ENCODE assay signal across 8 cellular contexts in the genomic region with DNA sequence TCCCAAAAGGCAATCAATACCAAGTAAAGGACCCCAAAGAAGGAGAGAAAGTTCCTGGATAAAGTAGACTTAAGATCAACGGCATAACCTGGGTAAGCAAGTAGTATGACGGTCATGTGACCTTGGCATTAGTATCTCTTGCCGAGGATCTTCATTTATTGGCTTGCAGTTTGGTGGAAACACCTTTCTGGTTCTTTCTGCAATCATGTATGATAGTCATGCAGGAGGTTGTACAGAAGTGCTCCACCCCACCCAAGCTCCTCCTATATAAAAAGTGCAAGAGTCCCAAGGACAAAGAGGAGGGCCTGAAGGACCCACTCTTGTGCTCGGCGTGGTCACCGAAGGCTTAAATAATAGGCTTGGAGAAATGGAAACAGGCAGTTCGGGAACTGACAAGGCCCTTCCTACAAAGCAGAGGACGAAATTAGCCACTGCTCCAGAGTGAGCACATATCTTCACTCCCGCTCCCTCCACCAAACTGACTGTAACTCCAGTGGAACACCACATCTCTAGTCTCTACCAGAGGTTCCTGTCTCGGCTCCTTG. TPM values are rescaled to one million over a fixed set of nuclear protein-coding genes. Genes with fewer than 3 reads are reported as not detected.
DNase-seq lines count a peak whose midpoint lies in the region; ATAC-seq and TF ChIP-seq lines count a peak whose summit lies in the region.

No MANE protein-coding gene starts in this region.

- H3K36me3 ChIP-seq in heart left ventricle, result peaks cover 0 to 38% (median 12%) of the 10 kb centered on the region in 9 donors

- intact Hi-C loops in activated naive CD4-positive, alpha-beta T cell treated with anti-CD3 and anti-CD28 coated beads for 36 hours (cut with micrococcal nuclease), result no loop called here
- intact Hi-C loops in heart left ventricle (cut with DNase I), result loop anchor here in 1 of 10 donors (5.0 kb wide), 1 partner anchor 177 kb away; no protein-coding TSS in a partner anchor

- H3K27me3 Mint-ChIP-seq in activated naive CD4-positive, alpha-beta T cell treated with anti-CD3 and anti-CD28 coated beads for 36 hours (ENCODE audit: low read depth), result no peaks in the 10 kb centered on the region

- H3K9me3 ChIP-seq in heart left ventricle, result no peaks in the 10 kb centered on the region

- DNase-seq in LNCaP clone FGC (ENCODE audit: low read depth) (peak; percentile 69), heart left ventricle (no peak), renal cortical epithelial cell (ENCODE audit: low read depth) (peak; percentile 23), NCI-H2107 treated with DMSO at 0.1 percent for 48 hours (lab: John Stamatoyannopoulos, UW; ENCODE audit: unreplicated experiment) (no peak), NCI-H345 treated with DMSO at 0.1 percent for 48 hours (lab: John Stamatoyannopoulos, UW; ENCODE audit: unreplicated experiment) (no peak)
- peak; percentile 37 for DNase-seq in activated naive CD4-positive, alpha-beta T cell treated with anti-CD3 and anti-CD28 coated beads for 36 hours

- H3K27ac Mint-ChIP-seq in activated naive CD4-positive, alpha-beta T cell treated with anti-CD3 and anti-CD28 coated beads for 36 hours, result peak overlapping the region; percentile 84

- peaks cover 24 to 69% (median 53%) of the 10 kb centered on the region in 12 donors for H3K4me1 ChIP-seq in heart left ventricle

- H3K36me3 Mint-ChIP-seq in activated naive CD4-positive, alpha-beta T cell treated with anti-CD3 and anti-CD28 coated beads for 36 hours (ENCODE audit: low read depth), result peaks cover 18% of the 10 kb centered on the region

- TF ChIP-seq CTCF in LNCaP clone FGC (IDR thresholded peaks at IDR 0.05; ENCODE audit: control insufficient read depth, extremely low read depth, insufficient read depth) (no peak), heart left ventricle (IDR thresholded peaks at IDR 0.05) (no peak)

- H3K4me3 Mint-ChIP-seq in activated naive CD4-positive, alpha-beta T cell treated with anti-CD3 and anti-CD28 coated beads for 36 hours, result peak overlapping the region; percentile 91

- TF ChIP-seq POLR2A in heart left ventricle (IDR thresholded peaks at IDR 0.05), result no peak

- peak overlapping the region; percentile 89 to 100 (median 96) for H3K27ac ChIP-seq in heart left ventricle

- H3K9me3 Mint-ChIP-seq in activated naive CD4-positive, alpha-beta T cell treated with anti-CD3 and anti-CD28 coated beads for 36 hours, result no peaks in the 10 kb centered on the region

- H3K4me1 Mint-ChIP-seq in activated naive CD4-positive, alpha-beta T cell treated with anti-CD3 and anti-CD28 coated beads for 36 hours (ENCODE audit: low read depth), result peaks cover 43% of the 10 kb centered on the region

- CTCF ChIA-PET in activated naive CD4-positive, alpha-beta T cell treated with anti-CD3 and anti-CD28 coated beads for 36 hours (lab: Charles Lee), result interaction anchor here (0.5 to 1.0 kb wide), 2 partner anchors 92 to 175 kb away, joined by 3 read pairs; no protein-coding TSS in a partner anchor

- ATAC-seq in GM18511 (IDR thresholded peaks at IDR 0.05; ENCODE audit: unreplicated experiment) (peak; percentile 3), heart left ventricle (peak in 3 of 4 donors; percentile 2 to 11 (median 8)), HG02870 (IDR thresholded peaks at IDR 0.05; ENCODE audit: unreplicated experiment) (no peak)

- H3K4me3 ChIP-seq in LNCaP clone FGC (ENCODE audit: low read depth, low read length) (peak overlapping the region; percentile 98), heart left ventricle (peak overlapping the region; percentile 62 to 98 (median 84))

- H3K27me3 ChIP-seq in heart left ventricle, result no peaks in the 10 kb centered on the region

- WGBS in heart left ventricle, 4 donors, result 0 to 2% (median 1%) methylated on average over 10 of the region's 10 CpGs

RNA-seq across cellular contexts. Expression of a gene that starts 0.8 kb away (rescaled TPM):
- 100 to 1,000 TPM; 330 to 336 TPM for total RNA-seq in activated naive CD4-positive, alpha-beta T cell treated with anti-CD3 and anti-CD28 coated beads for 36 hours
- total RNA-seq in heart left ventricle (100 to 1,000 TPM; 489 to 866 (median 662) TPM), renal cortical epithelial cell (141 and 259 TPM in 2 replicates)
- 100 to 1,000 TPM; 165 to 291 TPM for polyA plus RNA-seq in heart left ventricle

RNA-seq across cellular contexts. Expression of a gene that starts 16.4 kb away (rescaled TPM):
- total RNA-seq in activated naive CD4-positive, alpha-beta T cell treated with anti-CD3 and anti-CD28 coated beads for 36 hours, result 10 to 100 TPM; 47.5 to 57.3 TPM
- total RNA-seq in heart left ventricle, result 10 to 100 TPM; 26.8 to 61.0 (median 35.6) TPM
- polyA plus RNA-seq in heart left ventricle, result 10 to 100 TPM; 64.2 to 67.3 TPM
- total RNA-seq in renal cortical epithelial cell, result 91.2 and 137 TPM in 2 replicates

RNA-seq across cellular contexts. Expression of a gene that starts 32.6 kb away (rescaled TPM):
- 1 to 10 TPM; 3.5 to 6.1 TPM for total RNA-seq in activated naive CD4-positive, alpha-beta T cell treated with anti-CD3 and anti-CD28 coated beads for 36 hours
- 100 to 1,000 TPM in 7 of 9 donors, 10 to 100 TPM in 2; 45.7 to 250 (median 129) TPM for total RNA-seq in heart left ventricle
- polyA plus RNA-seq in heart left ventricle, result 100 to 1,000 TPM in 1 of 2 donors, 10 to 100 TPM in 1; 89.2 to 249 TPM
- total RNA-seq in renal cortical epithelial cell, result 7.5 and 11.2 TPM in 2 replicates

RNA-seq across cellular contexts. Expression of a gene that starts 34.4 kb away (rescaled TPM):
- total RNA-seq in activated naive CD4-positive, alpha-beta T cell treated with anti-CD3 and anti-CD28 coated beads for 36 hours, result 10 to 100 TPM; 82.7 to 85.4 TPM
- total RNA-seq in heart left ventricle (10 to 100 TPM; 12.3 to 43.8 (median 38.2) TPM), renal cortical epithelial cell (5.6 and 22.7 TPM in 2 replicates)
- 10 to 100 TPM; 15.1 to 44.7 TPM for polyA plus RNA-seq in heart left ventricle

RNA-seq across cellular contexts. Expression of a gene that starts 39.3 kb away (rescaled TPM):
- total RNA-seq in activated naive CD4-positive, alpha-beta T cell treated with anti-CD3 and anti-CD28 coated beads for 36 hours, result 10 to 100 TPM in 1 of 2 experiments, 1 to 10 TPM in 1; 9.0 to 12.6 TPM
- total RNA-seq in heart left ventricle (under 1 TPM in 1 of 9 donors, not detected in 8; 0.69 TPM), renal cortical epithelial cell (1.7 and 25.2 TPM in 2 replicates)
- under 1 TPM in 1 of 2 donors, not detected in 1; 0.29 TPM for polyA plus RNA-seq in heart left ventricle

Comparison
In these comparisons a context has a peak if more than half of its experiments do, and no peak if none do; other contexts are left out.
1. DNase-seq: peak in LNCaP clone FGC (single experiment), activated naive CD4-positive, alpha-beta T cell treated with anti-CD3 and anti-CD28 coated beads for 36 hours (single experiment) and renal cortical epithelial cell (single experiment); none in heart left ventricle (0 of 5), NCI-H2107 treated with DMSO at 0.1 percent for 48 hours (single experiment) and NCI-H345 treated with DMSO at 0.1 percent for 48 hours (single experiment).